Comparison of ENCODE assay signal across 8 cellular contexts in the genomic region with DNA sequence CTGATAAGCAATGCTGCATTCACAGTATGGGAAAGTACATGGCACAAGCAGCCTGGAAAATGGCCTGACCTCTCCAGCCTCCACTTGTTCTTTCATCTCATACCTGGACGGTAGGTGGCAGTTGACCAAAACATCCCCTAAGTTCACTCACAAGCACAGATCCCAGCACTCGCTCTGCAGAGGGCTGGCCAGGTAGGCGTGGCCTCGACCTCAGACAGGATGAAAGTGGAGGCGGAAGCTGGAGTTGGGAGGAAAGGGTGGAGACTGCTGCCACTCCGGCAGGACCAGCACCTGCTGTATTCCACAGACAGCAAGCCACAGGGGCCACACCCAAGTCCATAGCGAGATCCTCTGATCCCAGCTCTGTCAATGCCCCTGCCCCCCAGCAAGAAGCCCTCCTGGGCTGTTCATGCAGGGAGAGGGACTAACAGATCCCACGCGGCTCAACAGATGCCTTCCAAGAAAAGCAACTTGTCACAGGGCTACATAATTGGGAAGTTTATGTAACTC. TPM values are rescaled to one million over a fixed set of nuclear protein-coding genes. Genes with fewer than 3 reads are reported as not detected.
DNase-seq lines count a peak whose midpoint lies in the region; TF ChIP-seq lines count a peak whose summit lies in the region.

No MANE protein-coding gene starts in this region.

- no peak for TF ChIP-seq POLR2A in breast epithelium (IDR thresholded peaks at IDR 0.05)

- no peak overlapping the region for H3K27ac ChIP-seq in H9 (ENCODE audit: insufficient read length, low read depth, low read length)
- H3K27ac ChIP-seq in breast epithelium = peak overlapping the region; percentile 74 to 78

- no peak overlapping the region for H3K23ac ChIP-seq in H9 (ENCODE audit: insufficient read length, low read depth, low read length)

- H3K9me3 ChIP-seq in H9 (ENCODE audit: control insufficient read depth, low read depth, low read length) (no peaks in the 10 kb centered on the region), breast epithelium (no peaks in the 10 kb centered on the region)

- no peaks in the 10 kb centered on the region for H3K27me3 ChIP-seq in H9 (ENCODE audit: insufficient read depth, low read length)
- no peaks in the 10 kb centered on the region for H3K27me3 ChIP-seq in breast epithelium
- no peaks in the 10 kb centered on the region for H3K27me3 ChIP-seq in kidney epithelial cell (ENCODE audit: control insufficient read depth, insufficient read depth, low read length)

- H3K4me2 ChIP-seq in H9 (ENCODE audit: insufficient read depth, insufficient read length, low read length) = peak overlapping the region; percentile 32

- no peak overlapping the region for H2BK5ac ChIP-seq in H9 (ENCODE audit: insufficient read length, low read length)

- H2BK15ac ChIP-seq in H9 (ENCODE audit: low read depth, low read length) = no peak overlapping the region

- no peaks in the 10 kb centered on the region for H3K23me2 ChIP-seq in H9 (ENCODE audit: insufficient read length, low read depth, low read length, poor library complexity, severe bottlenecking)

- 0 out of 7 replicates have a peak overlapping the region, but pooled peaks of 1 of the 3 experiments have one; percentile 40 for H3K27ac Mint-ChIP-seq in H9
- no peak overlapping the region for H3K27ac Mint-ChIP-seq in T-helper 2 cell treated with Interferon-gamma antibody and Interleukin-4, amounts not matched to agents 5 μg/mL and 100 μg/mL, for 36 hours

- no peak overlapping the region for H3K18ac ChIP-seq in H9 (ENCODE audit: insufficient read length, low read depth, low read length)

- peaks cover 4% of the 10 kb centered on the region for H3K79me1 ChIP-seq in H9 (ENCODE audit: insufficient read depth, low read depth, low read length, poor library complexity, severe bottlenecking)

- no peak overlapping the region for H4K91ac ChIP-seq in H9 (ENCODE audit: insufficient read length, low read depth, low read length)

- H3K9ac ChIP-seq in H9 (ENCODE audit: extremely low read depth, insufficient read length, low read length) = no peak overlapping the region

- no peak overlapping the region for H3K56ac ChIP-seq in H9 (ENCODE audit: insufficient read length, low read depth, low read length)

- H3K36me3 ChIP-seq in breast epithelium (no peaks in the 10 kb centered on the region), kidney epithelial cell (ENCODE audit: control insufficient read depth, insufficient read depth, low read length) (peaks cover 1% of the 10 kb centered on the region)

- DNase-seq in COR-L47 (lab: John Stamatoyannopoulos, UW) (peak; percentile 91), H9 (peak; percentile 97), NCI-H526 (lab: John Stamatoyannopoulos, UW) (peak; percentile 94 to 95), breast epithelium (ENCODE audit: low spot score in 2 of 2) (peak; percentile 87 to 91), kidney epithelial cell (ENCODE audit: low read depth) (peak; percentile 82), ureter (ENCODE audit: low spot score) (peak; percentile 89)
- DNase-seq in activated CD8-positive, alpha-beta memory T cell treated with anti-CD3 and anti-CD28 coated beads, Interleukin-2, amount 50 U/mL, for 48 hours = no peak
- no peak for DNase-seq in T-helper 2 cell treated with Interferon-gamma antibody and Interleukin-4, amounts not matched to agents 5 μg/mL and 100 μg/mL, for 36 hours (ENCODE audit: low spot score)

- no peak overlapping the region for H4K8ac ChIP-seq in H9 (replicated peaks; ENCODE audit: insufficient read length, low read depth, low read length)

- no peak overlapping the region for H2BK120ac ChIP-seq in H9 (ENCODE audit: low read depth, low read length, poor library complexity, severe bottlenecking)

- peak overlapping the region; percentile 35 to 58; a peak in 4 of 5 replicates for H3K4me3 Mint-ChIP-seq in H9
- no peak overlapping the region for H3K4me3 Mint-ChIP-seq in T-helper 2 cell treated with Interferon-gamma antibody and Interleukin-4, amounts not matched to agents 5 μg/mL and 100 μg/mL, for 36 hours

- TF ChIP-seq CTCF in H9 (conservative IDR thresholded peaks at IDR 0.05) = peak; percentile 77
- peak; percentile 31 to 60 (median 49) for TF ChIP-seq CTCF in breast epithelium (IDR thresholded peaks at IDR 0.05)
- TF ChIP-seq CTCF in kidney epithelial cell (IDR thresholded peaks at IDR 0.05; ENCODE audit: insufficient read depth, low read length, poor library complexity, severe bottlenecking) = peak; percentile 55

- peak overlapping the region in 2 of 3 donors; percentile 36 to 53 for H3K4me3 ChIP-seq in breast epithelium
- H3K4me3 ChIP-seq in kidney epithelial cell (ENCODE audit: low read depth, low read length) = no peak overlapping the region

- no peak overlapping the region for H2AK5ac ChIP-seq in H9 (ENCODE audit: insufficient read length, low read length)

- H2AFZ ChIP-seq in H9 (ENCODE audit: low read length) = no peak overlapping the region

- no peaks in the 10 kb centered on the region for H3K27me3 Mint-ChIP-seq in H9 (ENCODE audit: low read depth)
- H3K27me3 Mint-ChIP-seq in T-helper 2 cell treated with Interferon-gamma antibody and Interleukin-4, amounts not matched to agents 5 μg/mL and 100 μg/mL, for 36 hours (ENCODE audit: low read depth) = no peaks in the 10 kb centered on the region

- no peak overlapping the region for H3K14ac ChIP-seq in H9 (ENCODE audit: insufficient read depth, low read length)

- peaks cover 13 to 19% of the 10 kb centered on the region in 2 experiments for H3K4me1 Mint-ChIP-seq in H9
- H3K4me1 Mint-ChIP-seq in T-helper 2 cell treated with Interferon-gamma antibody and Interleukin-4, amounts not matched to agents 5 μg/mL and 100 μg/mL, for 36 hours (ENCODE audit: low read depth) = peaks cover 33% of the 10 kb centered on the region

- no peak overlapping the region for H2BK20ac ChIP-seq in H9 (ENCODE audit: low read depth, low read length, poor library complexity, severe bottlenecking)

- WGBS in H9 (ENCODE audit: extremely low coverage, insufficient read length, low lambda C conversion rate) = no CpG with 5 or more reads among the region's 9 CpGs

- peaks cover 2% of the 10 kb centered on the region; the same call in 1 of the 2 replicates for H3K79me2 ChIP-seq in H9 (ENCODE audit: insufficient read depth, low read length)

- intact Hi-C loops in breast epithelium (cut with DNase I; ENCODE audit: low total_unique reads) = no loop called here

- peaks cover 1% of the 10 kb centered on the region; the same call in 1 of the 2 replicates for H3K4me1 ChIP-seq in H9 (ENCODE audit: insufficient read depth, low read length)
- H3K4me1 ChIP-seq in breast epithelium = peaks cover 5 to 24% of the 10 kb centered on the region in 2 donors

- no peak overlapping the region for H3T11ph ChIP-seq in H9 (ENCODE audit: low read length)

- H4K20me1 ChIP-seq in H9 (ENCODE audit: control insufficient read depth, insufficient read depth, insufficient read length) = no peaks in the 10 kb centered on the region

- H3K4ac ChIP-seq in H9 (ENCODE audit: low read depth, low read length) = no peak overlapping the region

- no peaks in the 10 kb centered on the region for H3K9me3 Mint-ChIP-seq in H9
- no peaks in the 10 kb centered on the region for H3K9me3 Mint-ChIP-seq in T-helper 2 cell treated with Interferon-gamma antibody and Interleukin-4, amounts not matched to agents 5 μg/mL and 100 μg/mL, for 36 hours

- no peak overlapping the region for H2BK12ac ChIP-seq in H9 (ENCODE audit: insufficient read length, low read depth, low read length)

- H3K36me3 Mint-ChIP-seq in H9 (ENCODE audit: insufficient read depth in 1 of 3, low read depth in 3 of 3) = peaks cover 9 to 33% (median 27%) of the 10 kb centered on the region in 3 experiments; a peak in 6 of 7 replicates
- H3K36me3 Mint-ChIP-seq in T-helper 2 cell treated with Interferon-gamma antibody and Interleukin-4, amounts not matched to agents 5 μg/mL and 100 μg/mL, for 36 hours (ENCODE audit: low read depth) = no peaks in the 10 kb centered on the region

- H4K5ac ChIP-seq in H9 (ENCODE audit: insufficient read length, low read depth, low read length) = no peak overlapping the region

RNA-seq across cellular contexts. Expression of gene ZCCHC14, which starts 31.3 kb away (rescaled TPM):
- 27.6 and 27.7 TPM in 2 replicates for total RNA-seq in H9 (2021)
- 10 to 100 TPM; 15.2 to 21.0 (median 18.7) TPM for total RNA-seq in breast epithelium
- total RNA-seq in kidney epithelial cell = 34.6 and 41.6 TPM in 2 replicates
- 27.2 TPM for total RNA-seq in ureter

Comparison
In these comparisons a context has a peak if more than half of its experiments do, and no peak if none do; other contexts are left out.
1. DNase-seq: peak in COR-L47 (single experiment), H9 (single experiment), NCI-H526 (2 of 2), breast epithelium (2 of 2), kidney epithelial cell (single experiment) and ureter (single experiment); none in activated CD8-positive, alpha-beta memory T cell treated with anti-CD3 and anti-CD28 coated beads, Interleukin-2, amount 50 U/mL, for 48 hours (single experiment) and T-helper 2 cell treated with Interferon-gamma antibody and Interleukin-4, amounts not matched to agents 5 μg/mL and 100 μg/mL, for 36 hours (single experiment).
2. Peak in every context shown above with its lines, with median percentiles within 50 percentile points of each other: CTCF ChIP-seq.